2 cellular contexts compared by ENCODE assay signal in genomic region chr15:84611631-84612030, GRCh38.
TF ChIP-seq lines count a peak whose summit lies in the region.

No MANE protein-coding gene starts in this region.

TF ChIP-seq in SK-N-SH, 30 proteins besides CTCF, POLR2A, EP300 and RAD21 (continued from another document):
- TF ChIP-seq USF1 (IDR thresholded peaks at IDR 0.05; ENCODE audit: borderline replicate concordance, low read depth) (no peak), RFX5 (IDR thresholded peaks at IDR 0.05; ENCODE audit: low read length) (no peak), SMC3 (IDR thresholded peaks at IDR 0.05; ENCODE audit: low read depth, low read length) (no peak), ZBTB33 (IDR thresholded peaks at IDR 0.05; ENCODE audit: borderline replicate concordance, low read depth) (no peak), MEF2A (IDR thresholded peaks at IDR 0.05; ENCODE audit: borderline replicate concordance, low read depth) (no peak), USF2 (IDR thresholded peaks at IDR 0.05; ENCODE audit: borderline replicate concordance, low read depth, low read length) (no peak)
TF ChIP-seq in SK-N-SH: peak in this region for 0.

TF ChIP-seq in SK-N-SH treated with all-trans-retinoic acid at 6 μM for 48 hours, 23 proteins besides CTCF, POLR2A, EP300 and RAD21 (continued from another document):
- no peak for TF ChIP-seq PATZ1 (CRISPR knock-in tag; IDR thresholded peaks at IDR 0.05; ENCODE audit: borderline replicate concordance)
- no peak for TF ChIP-seq CREB5 (CRISPR knock-in tag; IDR thresholded peaks at IDR 0.05; ENCODE audit: low read depth)
- no peak for TF ChIP-seq CSDC2 (CRISPR knock-in tag; IDR thresholded peaks at IDR 0.05)
- TF ChIP-seq TSHZ2 (CRISPR knock-in tag; IDR thresholded peaks at IDR 0.05): no peak
- no peak for TF ChIP-seq POU6F1 (CRISPR knock-in tag; IDR thresholded peaks at IDR 0.05; ENCODE audit: borderline replicate concordance, low read depth)
- TF ChIP-seq ESRRG (CRISPR knock-in tag; IDR thresholded peaks at IDR 0.05): no peak
- TF ChIP-seq ZFP30 (CRISPR knock-in tag; IDR thresholded peaks at IDR 0.05): no peak
- TF ChIP-seq ZNF70 (CRISPR knock-in tag; IDR thresholded peaks at IDR 0.05): no peak
- no peak for TF ChIP-seq ARNTL (CRISPR knock-in tag; IDR thresholded peaks at IDR 0.05; ENCODE audit: borderline replicate concordance, low read depth)
TF ChIP-seq in SK-N-SH treated with all-trans-retinoic acid at 6 μM for 48 hours: peak in this region for 0.
